8 cellular contexts compared by ENCODE assay signal in the genomic region with DNA sequence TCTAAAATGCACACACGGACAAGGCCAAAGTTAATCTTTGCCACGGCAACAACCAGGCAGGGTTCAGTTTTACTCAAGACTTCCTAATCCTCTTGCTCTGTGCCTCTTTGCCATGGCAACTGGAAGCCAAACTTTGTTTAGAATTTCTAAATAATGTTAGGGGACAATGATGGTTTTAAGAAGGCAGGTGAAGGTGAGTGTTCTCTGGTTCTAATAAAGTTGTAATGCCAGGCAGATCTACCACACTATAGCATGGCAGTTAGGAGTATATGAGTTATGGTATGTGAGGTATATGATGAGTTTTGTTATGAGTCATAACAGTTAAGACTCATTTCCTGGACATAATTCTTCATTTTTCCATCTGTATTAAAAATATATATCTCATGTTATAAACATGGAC. TPM values are rescaled to one million over a fixed set of nuclear protein-coding genes. Genes with fewer than 3 reads are reported as not detected.
DNase-seq lines count a peak whose midpoint lies in the region; ATAC-seq and TF ChIP-seq lines count a peak whose summit lies in the region.

No MANE protein-coding gene starts in this region.

- H3K9ac ChIP-seq in mucosa of rectum (ENCODE audit: low read depth in 1 of 2, low read length in 2 of 2): peak overlapping the region; percentile 38 to 47

- CTCF ChIA-PET in activated CD4-positive, alpha-beta T cell treated with anti-CD3 and anti-CD28 coated beads for 36 hours (lab: Charles Lee): no interaction called here

- WGBS in prostate gland: 86% methylated on average over 2 of the region's 2 CpGs

- TF ChIP-seq CTCF in prostate gland (IDR thresholded peaks at IDR 0.05): no peak

- H3K9me3 ChIP-seq in mucosa of rectum (ENCODE audit: control insufficient read depth in 2 of 2, low read length in 2 of 2) (no peaks in the 10 kb centered on the region), prostate gland (no peaks in the 10 kb centered on the region)

- peak overlapping the region; percentile 99 for H3K27ac Mint-ChIP-seq in activated CD4-positive, alpha-beta T cell treated with anti-CD3 and anti-CD28 coated beads for 36 hours

- no peaks in the 10 kb centered on the region for H3K4me1 ChIP-seq in mucosa of rectum (ENCODE audit: control insufficient read depth in 2 of 2, insufficient read depth in 2 of 2, low read length in 2 of 2)
- no peaks in the 10 kb centered on the region for H3K4me1 ChIP-seq in prostate gland (replicated peaks)

- peak overlapping the region; percentile 87 for H3K4me3 Mint-ChIP-seq in activated CD4-positive, alpha-beta T cell treated with anti-CD3 and anti-CD28 coated beads for 36 hours

- DNase-seq in activated CD4-positive, alpha-beta T cell treated with anti-CD3 and anti-CD28 coated beads for 36 hours: peak; percentile 61
- DNase-seq in activated CD4-positive, alpha-beta T cell treated with anti-CD3 and anti-CD28 coated beads, Interleukin-2, amount 50 U/mL, for 48 hours: no peak
- no peak for DNase-seq in prostate gland (ENCODE audit: low spot score)
- no peak for DNase-seq in HK-2 (ENCODE audit: unreplicated experiment)
- no peak for DNase-seq in NCI-H2196 treated with DMSO at 0.1 percent for 48 hours (lab: John Stamatoyannopoulos, UW; ENCODE audit: unreplicated experiment)

- H3K27me3 ChIP-seq in mucosa of rectum (ENCODE audit: control insufficient read depth in 2 of 2, insufficient read depth in 2 of 2, low read length in 2 of 2) (no peaks in the 10 kb centered on the region), prostate gland (replicated peaks; ENCODE audit: insufficient read depth) (no peaks in the 10 kb centered on the region)

- H3K27me3 Mint-ChIP-seq in activated CD4-positive, alpha-beta T cell treated with anti-CD3 and anti-CD28 coated beads for 36 hours: no peaks in the 10 kb centered on the region

- intact Hi-C loops in activated CD4-positive, alpha-beta T cell treated with anti-CD3 and anti-CD28 coated beads for 36 hours (cut with DNase I, micrococcal nuclease): loop anchor here (1.0 to 10.0 kb wide), 9 partner anchors 8 to 867 kb away; a partner anchor contains a TSS
- intact Hi-C loops in prostate gland (cut with DNase I): no loop called here

- POLR2A ChIA-PET in activated CD4-positive, alpha-beta T cell treated with anti-CD3 and anti-CD28 coated beads for 36 hours (lab: Charles Lee): interaction anchor here (1.0 kb wide), 1 partner anchor 19 kb away, joined by 4 read pairs; no protein-coding TSS in a partner anchor

- H3K9me3 Mint-ChIP-seq in activated CD4-positive, alpha-beta T cell treated with anti-CD3 and anti-CD28 coated beads for 36 hours (ENCODE audit: low read depth): no peaks in the 10 kb centered on the region

- peak; percentile 75 for ATAC-seq in activated CD4-positive, alpha-beta T cell treated with anti-CD3 and anti-CD28 coated beads for 36 hours
- peak; percentile 36 for ATAC-seq in HG03039 (IDR thresholded peaks at IDR 0.05; ENCODE audit: unreplicated experiment)
- peak; percentile 83 for ATAC-seq in SK-N-SH treated with all-trans-retinoic acid at 6 μM for 48 hours

- H3K27ac ChIP-seq in mucosa of rectum (ENCODE audit: low read depth in 2 of 2, low read length in 2 of 2) (peak overlapping the region; percentile 5 to 47), prostate gland (no peak overlapping the region)

- TF ChIP-seq POLR2A in prostate gland (IDR thresholded peaks at IDR 0.05): no peak

- no peaks in the 10 kb centered on the region for H3K36me3 ChIP-seq in mucosa of rectum (ENCODE audit: control insufficient read depth in 2 of 2, insufficient read depth in 2 of 2, low read length in 2 of 2)
- no peaks in the 10 kb centered on the region for H3K36me3 ChIP-seq in prostate gland

- peaks cover 67% of the 10 kb centered on the region for H3K36me3 Mint-ChIP-seq in activated CD4-positive, alpha-beta T cell treated with anti-CD3 and anti-CD28 coated beads for 36 hours (ENCODE audit: low read depth)

- H3K4me3 ChIP-seq in mucosa of rectum (ENCODE audit: low read length in 2 of 2): peak overlapping the region in 1 of 2 donors; percentile 64
- H3K4me3 ChIP-seq in prostate gland: no peak overlapping the region

- peaks cover 48% of the 10 kb centered on the region for H3K4me1 Mint-ChIP-seq in activated CD4-positive, alpha-beta T cell treated with anti-CD3 and anti-CD28 coated beads for 36 hours

TF ChIP-seq in SK-N-SH treated with all-trans-retinoic acid at 6 μM for 48 hours, 23 proteins besides CTCF, POLR2A, EP300 and RAD21:
- TF ChIP-seq ZNF8 (CRISPR knock-in tag; IDR thresholded peaks at IDR 0.05) (no peak), ZNF565 (CRISPR knock-in tag; conservative IDR thresholded peaks at IDR 0.05; ENCODE audit: low read depth) (no peak), GLIS3 (CRISPR knock-in tag; IDR thresholded peaks at IDR 0.05) (no peak), ZFP30 (CRISPR knock-in tag; IDR thresholded peaks at IDR 0.05) (no peak), OSR1 (CRISPR knock-in tag; IDR thresholded peaks at IDR 0.05) (no peak)
- TF ChIP-seq, protein P1, sequence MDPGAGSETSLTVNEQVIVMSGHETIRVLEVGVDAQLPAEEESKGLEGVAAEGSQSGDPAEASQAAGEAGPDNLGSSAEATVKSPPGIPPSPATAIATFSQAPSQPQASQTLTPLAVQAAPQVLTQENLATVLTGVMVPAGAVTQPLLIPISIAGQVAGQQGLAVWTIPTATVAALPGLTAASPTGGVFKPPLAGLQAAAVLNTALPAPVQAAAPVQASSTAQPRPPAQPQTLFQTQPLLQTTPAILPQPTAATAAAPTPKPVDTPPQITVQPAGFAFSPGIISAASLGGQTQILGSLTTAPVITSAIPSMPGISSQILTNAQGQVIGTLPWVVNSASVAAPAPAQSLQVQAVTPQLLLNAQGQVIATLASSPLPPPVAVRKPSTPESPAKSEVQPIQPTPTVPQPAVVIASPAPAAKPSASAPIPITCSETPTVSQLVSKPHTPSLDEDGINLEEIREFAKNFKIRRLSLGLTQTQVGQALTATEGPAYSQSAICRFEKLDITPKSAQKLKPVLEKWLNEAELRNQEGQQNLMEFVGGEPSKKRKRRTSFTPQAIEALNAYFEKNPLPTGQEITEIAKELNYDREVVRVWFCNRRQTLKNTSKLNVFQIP (CRISPR knock-in tag; IDR thresholded peaks at IDR 0.05; ENCODE audit: borderline replicate concordance, low read depth): no peak

RNA-seq across cellular contexts. Expression of a gene that starts 2.7 kb away (rescaled TPM):
- total RNA-seq in activated CD4-positive, alpha-beta T cell treated with anti-CD3 and anti-CD28 coated beads for 36 hours: 100 to 1,000 TPM; 458 to 564 TPM
- 1 to 10 TPM; 8.9 to 9.5 TPM for total RNA-seq in prostate gland

Comparison
In these comparisons a context has a peak if more than half of its experiments do, and no peak if none do; other contexts are left out.
1. H3K27ac ChIP-seq: peak in mucosa of rectum (2 of 2); none in prostate gland (0 of 2).
2. RNA of a gene that starts 2.7 kb away (total RNA-seq): 458 to 564 TPM in activated CD4-positive, alpha-beta T cell treated with anti-CD3 and anti-CD28 coated beads for 36 hours; 8.9 to 9.5 TPM in prostate gland; every median in the first group is over 10 times any median in the second.
3. Peak in every context shown above with its lines, with median percentiles within 50 percentile points of each other: ATAC-seq.